8 cellular contexts compared by ENCODE assay signal in the genomic region with DNA sequence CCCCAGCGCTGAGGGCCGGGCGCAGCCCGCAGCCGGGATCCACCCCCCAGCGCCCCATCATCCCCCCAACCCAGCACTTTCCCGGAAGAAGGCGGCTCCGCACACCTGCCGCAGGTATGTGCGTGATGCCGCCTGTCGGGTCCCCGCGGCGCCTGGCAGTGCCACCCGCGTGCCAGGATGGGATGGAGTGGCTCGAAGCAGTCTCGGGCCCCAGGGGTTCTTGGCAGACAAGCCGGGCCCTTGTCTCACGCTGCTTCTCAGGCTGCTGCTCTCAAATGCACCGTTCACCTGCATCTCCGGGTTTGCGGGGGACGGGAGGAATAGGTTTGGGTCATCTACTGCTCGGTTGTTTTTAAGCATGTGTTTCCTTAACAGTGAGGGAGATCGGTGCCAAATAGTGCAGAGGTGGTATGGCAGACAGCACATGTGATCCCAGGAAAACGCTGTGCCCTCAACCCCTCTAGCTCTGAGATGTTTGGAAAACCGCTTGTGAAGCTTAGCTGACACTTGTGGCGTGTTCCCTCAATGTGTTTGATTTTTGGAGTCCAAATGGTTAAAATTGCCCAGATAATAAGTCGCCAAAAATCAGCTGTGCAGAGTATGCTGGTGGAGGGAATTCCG. TPM values are rescaled to one million over a fixed set of nuclear protein-coding genes. Genes with fewer than 3 reads are reported as not detected.
A peak's percentile ranks its signal among the peaks of the same experiment; 100 is the strongest.
DNase-seq lines count a peak whose midpoint lies in the region; ATAC-seq and TF ChIP-seq lines count a peak whose summit lies in the region.

No MANE protein-coding gene starts in this region.

- H3K9me3 Mint-ChIP-seq in naive thymus-derived CD4-positive, alpha-beta T cell: peaks cover 0 to 7% (median 0%) of the 10 kb centered on the region in 11 donors

- peaks cover 0 to 17% (median 0%) of the 10 kb centered on the region in 3 experiments for H3K36me3 ChIP-seq in naive thymus-derived CD4-positive, alpha-beta T cell (ENCODE audit: control insufficient read depth in 2 of 3, insufficient read depth in 3 of 3, low read length in 3 of 3)
- no peaks in the 10 kb centered on the region for H3K36me3 ChIP-seq in urinary bladder (ENCODE audit: insufficient read depth)

- under 1% methylated on average over 33 of the region's 33 CpGs for WGBS in urinary bladder

- POLR2A ChIA-PET in naive thymus-derived CD4-positive, alpha-beta T cell (lab: Charles Lee): interaction anchor here (0.7 to 2.5 kb wide), 6 partner anchors 9 to 438 kb away, joined by 3 to 21 read pairs (median 3); no protein-coding TSS in a partner anchor

- H3K4me3 Mint-ChIP-seq in naive thymus-derived CD4-positive, alpha-beta T cell: peak overlapping the region; percentile 93 to 100 (median 96)

- peak overlapping the region; percentile 90 for H3K4me3 ChIP-seq in LNCaP clone FGC (ENCODE audit: low read depth, low read length)
- peak overlapping the region; percentile 91 for H3K4me3 ChIP-seq in naive thymus-derived CD4-positive, alpha-beta T cell (ENCODE audit: low read length)
- H3K4me3 ChIP-seq in urinary bladder (ENCODE audit: low read depth, low read length): peak overlapping the region; percentile 94

- H3K36me3 Mint-ChIP-seq in naive thymus-derived CD4-positive, alpha-beta T cell: peaks cover 0 to 26% (median 18%) of the 10 kb centered on the region in 5 donors

- peaks cover 23 to 50% (median 42%) of the 10 kb centered on the region in 7 donors for H3K4me1 Mint-ChIP-seq in naive thymus-derived CD4-positive, alpha-beta T cell

- H3K9me3 ChIP-seq in naive thymus-derived CD4-positive, alpha-beta T cell (ENCODE audit: control insufficient read depth in 2 of 3, low read length in 3 of 3): no peaks in the 10 kb centered on the region

- H3K27ac ChIP-seq in naive thymus-derived CD4-positive, alpha-beta T cell (ENCODE audit: low read depth, low read length): peak overlapping the region; percentile 97
- H3K27ac ChIP-seq in urinary bladder (ENCODE audit: low read depth): peak overlapping the region; percentile 99

- no peaks in the 10 kb centered on the region for H3K27me3 ChIP-seq in naive thymus-derived CD4-positive, alpha-beta T cell (ENCODE audit: control insufficient read depth in 2 of 2, insufficient read depth in 2 of 2, low read length in 2 of 2)

- peaks cover 37 to 41% of the 10 kb centered on the region in 2 donors for H3K4me1 ChIP-seq in naive thymus-derived CD4-positive, alpha-beta T cell (ENCODE audit: control insufficient read depth in 2 of 2, insufficient read depth in 2 of 2, low read length in 2 of 2)
- H3K4me1 ChIP-seq in urinary bladder (ENCODE audit: insufficient read depth): no peaks in the 10 kb centered on the region

- DNase-seq in NCI-H510A treated with DMSO at 0.1 percent for 48 hours (lab: John Stamatoyannopoulos, UW): peak; percentile 20
- DNase-seq in NCI-H510A (lab: John Stamatoyannopoulos, UW): no peak
- no peak for DNase-seq in LNCaP clone FGC (ENCODE audit: low read depth)
- DNase-seq in activated CD4-positive, alpha-beta T cell treated with anti-CD3 and anti-CD28 coated beads, Interleukin-2, amount 50 U/mL, for 4 hours: peak; percentile 14 to 25
- peak; percentile 59 to 77 for DNase-seq in erythroblast (lab: John Stamatoyannopoulos, UW)
- DNase-seq in naive thymus-derived CD4-positive, alpha-beta T cell: peak in 2 of 9 donors; percentile 54 to 55
- no peak for DNase-seq in D341Med (ENCODE audit: low spot score)

- ATAC-seq in naive thymus-derived CD4-positive, alpha-beta T cell: no peak

- peak overlapping the region; percentile 69 to 98 (median 94) for H3K27ac Mint-ChIP-seq in naive thymus-derived CD4-positive, alpha-beta T cell

- no peak for TF ChIP-seq POLR2A in erythroblast (IDR thresholded peaks at IDR 0.05; ENCODE audit: low read length)

- TF ChIP-seq CTCF in LNCaP clone FGC (IDR thresholded peaks at IDR 0.05; ENCODE audit: control insufficient read depth, extremely low read depth, insufficient read depth): no peak

- CTCF ChIA-PET in naive thymus-derived CD4-positive, alpha-beta T cell (lab: Charles Lee): interaction anchor here (0.7 to 1.8 kb wide), 4 partner anchors 9 to 68 kb away, joined by 3 to 12 read pairs (median 3); no protein-coding TSS in a partner anchor

- intact Hi-C loops in naive thymus-derived CD4-positive, alpha-beta T cell (cut with micrococcal nuclease): loop anchor here (1.0 to 10.0 kb wide), 19 partner anchors 8 to 1855 kb away; partner anchors contain the start of genes ATXN1 (in 1 of the 2), DTNBP1 (in 1 of the 2), FAM8A1 (in 1 of the 2) and NUP153 (in 1 of the 2)

- H3K27me3 Mint-ChIP-seq in naive thymus-derived CD4-positive, alpha-beta T cell: peaks cover 0 to 19% (median 0%) of the 10 kb centered on the region in 5 donors

RNA-seq across cellular contexts. Expression of gene MYLIP, which starts 0.8 kb away (rescaled TPM):
- 100 to 1,000 TPM in 2 of 5 experiments, 10 to 100 TPM in 3; 17.8 to 215 (median 23.0) TPM for total RNA-seq in naive thymus-derived CD4-positive, alpha-beta T cell
- 10 to 100 TPM; 70.1 to 75.8 TPM for polyA plus RNA-seq in naive thymus-derived CD4-positive, alpha-beta T cell
- total RNA-seq in urinary bladder: 53.8 TPM
- 40.6 TPM for polyA plus RNA-seq in urinary bladder

Comparison
In these comparisons a context has a peak if more than half of its experiments do, and no peak if none do; other contexts are left out.
1. DNase-seq: peak in NCI-H510A treated with DMSO at 0.1 percent for 48 hours (single experiment), activated CD4-positive, alpha-beta T cell treated with anti-CD3 and anti-CD28 coated beads, Interleukin-2, amount 50 U/mL, for 4 hours (2 of 2) and erythroblast (2 of 2); none in NCI-H510A (single experiment), LNCaP clone FGC (single experiment) and D341Med (single experiment).
2. Peak in every context shown above with its lines, with median percentiles within 50 percentile points of each other: H3K4me3 ChIP-seq.